In genomic region chr17:50707296-50708049, GRCh38 we compare ENCODE assay signal across 8 cellular contexts. TPM values are rescaled to one million over a fixed set of nuclear protein-coding genes. Genes with fewer than 3 reads are reported as not detected.
A peak's percentile ranks its signal among the peaks of the same experiment; 100 is the strongest.
DNase-seq lines count a peak whose midpoint lies in the region; ATAC-seq and TF ChIP-seq lines count a peak whose summit lies in the region.

A gene with protein sequence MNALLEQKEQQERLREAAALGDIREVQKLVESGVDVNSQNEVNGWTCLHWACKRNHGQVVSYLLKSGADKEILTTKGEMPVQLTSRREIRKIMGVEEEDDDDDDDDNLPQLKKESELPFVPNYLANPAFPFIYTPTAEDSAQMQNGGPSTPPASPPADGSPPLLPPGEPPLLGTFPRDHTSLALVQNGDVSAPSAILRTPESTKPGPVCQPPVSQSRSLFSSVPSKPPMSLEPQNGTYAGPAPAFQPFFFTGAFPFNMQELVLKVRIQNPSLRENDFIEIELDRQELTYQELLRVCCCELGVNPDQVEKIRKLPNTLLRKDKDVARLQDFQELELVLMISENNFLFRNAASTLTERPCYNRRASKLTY (minus strand): TSS chr17:50707914. CDS start chr17:50707654, 260 bp downstream.

- H3K4me3 Mint-ChIP-seq in activated T-cell treated with anti-CD3 and anti-CD28 coated beads, Interleukin-2, amount 50 U/mL, for 24 hours: peak within 1 kb of the TSS; percentile 96

- H3K27me3 Mint-ChIP-seq in activated T-cell treated with anti-CD3 and anti-CD28 coated beads, Interleukin-2, amount 50 U/mL, for 24 hours: no peaks in the 10 kb centered on the region

- in situ Hi-C loops in KBM-7 (cut with MboI; ENCODE audit: low pct_unique_long_range_greater_than_20kb, low sequenced_read_pairs): no loop called here

- H3K4me3 ChIP-seq in esophagus (ENCODE audit: low read depth in 1 of 2, low read length in 2 of 2) (peak within 1 kb of the TSS; percentile 55 to 79), muscle layer of colon (ENCODE audit: low read depth in 1 of 2, low read length in 2 of 2) (peak within 1 kb of the TSS; percentile 47 to 71)

- H3K36me3 ChIP-seq in esophagus (ENCODE audit: control insufficient read depth in 2 of 2, insufficient read depth in 2 of 2, low read length in 1 of 2): no peaks in the 10 kb centered on the region
- peaks cover 13% of the 10 kb centered on the region for H3K36me3 ChIP-seq in muscle layer of colon (ENCODE audit: insufficient read depth, low read length)

- peak within 1 kb of the TSS; percentile 96 to 97 for H3K27ac ChIP-seq in esophagus (ENCODE audit: low read depth in 2 of 2, low read length in 1 of 2)
- peak within 1 kb of the TSS; percentile 82 for H3K27ac ChIP-seq in muscle layer of colon (ENCODE audit: low read depth, low read length)

- H3K9me3 ChIP-seq in esophagus (ENCODE audit: control insufficient read depth in 2 of 2, insufficient read depth in 1 of 2, low read depth in 1 of 2, low read length in 1 of 2) (no peaks in the 10 kb centered on the region), muscle layer of colon (ENCODE audit: low read length) (no peaks in the 10 kb centered on the region)

- peak within 1 kb of the TSS; percentile 98 for H3K27ac Mint-ChIP-seq in activated T-cell treated with anti-CD3 and anti-CD28 coated beads, Interleukin-2, amount 50 U/mL, for 24 hours

- H3K9me3 Mint-ChIP-seq in activated T-cell treated with anti-CD3 and anti-CD28 coated beads, Interleukin-2, amount 50 U/mL, for 24 hours: no peaks in the 10 kb centered on the region

- peaks cover 47% of the 10 kb centered on the region for H3K36me3 Mint-ChIP-seq in activated T-cell treated with anti-CD3 and anti-CD28 coated beads, Interleukin-2, amount 50 U/mL, for 24 hours (ENCODE audit: low read depth)

- peaks cover 0 to 4% of the 10 kb centered on the region in 2 donors for H3K4me1 ChIP-seq in esophagus (ENCODE audit: control insufficient read depth in 2 of 2, insufficient read depth in 2 of 2, low read length in 1 of 2)
- H3K4me1 ChIP-seq in muscle layer of colon (ENCODE audit: insufficient read depth, low read length): peaks cover 39% of the 10 kb centered on the region

- ATAC-seq in GM21723 (IDR thresholded peaks at IDR 0.05; ENCODE audit: unreplicated experiment): peak; percentile 76

- peaks cover 55% of the 10 kb centered on the region for H3K4me1 Mint-ChIP-seq in activated T-cell treated with anti-CD3 and anti-CD28 coated beads, Interleukin-2, amount 50 U/mL, for 24 hours (ENCODE audit: low read depth)

- 0% methylated on average over 68 to 74 of the region's 74 CpGs for WGBS in esophagus, 2 donors

- H3K27me3 ChIP-seq in esophagus (ENCODE audit: control insufficient read depth in 1 of 2, insufficient read depth in 2 of 2, low read length in 2 of 2) (no peaks in the 10 kb centered on the region), muscle layer of colon (ENCODE audit: control insufficient read depth in 1 of 2, insufficient read depth in 2 of 2, low read length in 2 of 2) (no peaks in the 10 kb centered on the region)

- peak within 1 kb of the TSS; percentile 94 for H3K9ac ChIP-seq in muscle layer of colon (ENCODE audit: low read length)

- DNase-seq in DMS53 (lab: John Stamatoyannopoulos, UW) (peak; percentile 97), KBM-7 (peak; percentile 96)
- peak; percentile 96 for DNase-seq in activated T-cell treated with anti-CD3 and anti-CD28 coated beads, Interleukin-2, amount 50 U/mL, for 24 hours
- peak; percentile 77 to 82 for DNase-seq in stimulated activated CD8-positive, alpha-beta memory T cell treated with anti-CD3 and anti-CD28 coated beads, Interleukin-7, amount 100 ng/mL, for 1 hour (ENCODE audit: low read depth in 2 of 2)

TF ChIP-seq in PFSK-1, 5 proteins besides CTCF, POLR2A, EP300 and RAD21:
- TF ChIP-seq TAF1 (IDR thresholded peaks at IDR 0.05; ENCODE audit: borderline replicate concordance, insufficient read depth, low read length): peak; percentile 97; the same call in 1 of the 2 replicates
- TF ChIP-seq REST (IDR thresholded peaks at IDR 0.05; ENCODE audit: insufficient read depth in 1 of 2, low read depth in 2 of 2, low read length in 2 of 2): peak in 1 of 2 experiments; percentile 75; a peak in 2 of 4 replicates
- peak; percentile 61 for TF ChIP-seq POLR2AphosphoS5 (IDR thresholded peaks at IDR 0.05; ENCODE audit: low read depth, low read length)
- TF ChIP-seq FOXP2 (optimal IDR thresholded peaks at IDR 0.05; ENCODE audit: borderline replicate concordance, extremely low read depth, extremely low read length, insufficient read depth): peak; percentile 64
- peak; percentile 96; the same call in 1 of the 2 replicates for TF ChIP-seq SIN3A (IDR thresholded peaks at IDR 0.05; ENCODE audit: borderline replicate concordance, insufficient read depth, low read length)

RNA-seq across cellular contexts. Expression of the gene that starts here (rescaled TPM):
- polyA plus RNA-seq in PFSK-1 (2012; ENCODE audit: insufficient read length, low read depth): 17.4 TPM
- 1 to 10 TPM; 7.2 to 7.5 TPM for polyA plus RNA-seq in esophagus

Comparison
In these comparisons a context has a peak if more than half of its experiments do, and no peak if none do; other contexts are left out.
1. Peak in every context shown above with its lines: DNase-seq, ATAC-seq, H3K4me3 ChIP-seq and H3K27ac ChIP-seq.